8 cellular contexts compared by ENCODE assay signal in the genomic region with DNA sequence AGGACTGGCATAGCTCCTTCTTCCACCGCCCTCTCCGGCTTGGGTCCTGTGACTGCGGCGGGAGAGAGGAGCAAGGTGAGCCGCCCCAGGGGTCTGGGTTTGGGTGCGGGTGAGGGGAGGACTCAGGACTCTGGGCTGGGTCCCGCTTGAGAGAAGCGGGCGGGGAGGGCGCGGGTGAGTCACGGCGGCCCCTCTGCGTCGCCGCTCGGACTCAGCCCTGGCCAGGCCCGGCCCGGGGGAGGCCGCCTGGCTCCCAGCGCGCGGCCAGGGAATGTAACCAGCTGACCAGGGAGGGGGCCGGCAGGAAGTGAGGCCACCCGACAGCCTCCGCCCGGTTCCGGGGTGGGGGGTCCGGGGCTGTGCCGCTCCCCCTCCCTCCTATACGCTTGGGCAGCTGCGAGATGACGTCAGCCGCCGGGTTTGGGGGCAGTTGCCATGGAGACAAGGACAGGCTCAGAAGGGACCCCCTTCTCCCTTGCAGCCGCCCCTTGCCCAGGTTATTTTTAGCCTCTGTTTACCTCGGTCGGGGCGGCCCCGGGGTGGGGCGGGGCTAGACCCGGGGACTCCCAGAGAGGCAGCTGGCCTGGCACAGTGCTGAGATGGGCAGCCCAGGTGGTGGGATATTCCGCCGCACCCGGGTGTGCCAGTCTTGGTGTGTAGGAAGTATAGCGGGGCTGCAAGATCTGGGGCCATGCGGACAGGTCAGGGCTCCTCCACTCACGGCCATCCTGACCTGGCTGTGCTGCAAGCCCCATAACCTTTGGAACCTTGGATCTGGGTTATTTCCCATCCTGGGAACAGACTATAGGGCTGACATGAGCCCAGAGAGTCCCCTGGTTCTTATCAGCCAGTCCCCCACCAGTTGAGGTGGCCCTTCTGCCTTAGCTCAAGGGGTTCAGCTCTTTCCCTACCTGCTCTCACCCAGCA. TPM values are rescaled to one million over a fixed set of nuclear protein-coding genes. Genes with fewer than 3 reads are reported as not detected.
DNase-seq lines count a peak whose midpoint lies in the region; ATAC-seq and TF ChIP-seq lines count a peak whose summit lies in the region.

No MANE protein-coding gene starts in this region.

- TF ChIP-seq CTCF in CD8-positive, alpha-beta T cell (IDR thresholded peaks at IDR 0.05), result no peak
- TF ChIP-seq CTCF in coronary artery (IDR thresholded peaks at IDR 0.05), result no peak

- H3K36me3 ChIP-seq in CD8-positive, alpha-beta T cell (ENCODE audit: insufficient read depth, low read length), result no peaks in the 10 kb centered on the region

- H3K27ac ChIP-seq in CD8-positive, alpha-beta T cell (ENCODE audit: low read depth, low read length), result no peak overlapping the region
- H3K27ac ChIP-seq in coronary artery, result peak overlapping the region; percentile 94

- H3K36me3 Mint-ChIP-seq in CD8-positive, alpha-beta T cell, result no peaks in the 10 kb centered on the region
- H3K36me3 Mint-ChIP-seq in stimulated activated memory B cell treated with anti-CD40 and anti-IgM and Interleukin-4, amounts not matched to agents 10 μg/mL and 1 μg/mL and 100 μg/mL, for 72 hours, result peaks cover 6% of the 10 kb centered on the region

- peaks cover 9% of the 10 kb centered on the region for H3K27me3 Mint-ChIP-seq in CD8-positive, alpha-beta T cell (ENCODE audit: low read depth)
- no peaks in the 10 kb centered on the region for H3K27me3 Mint-ChIP-seq in stimulated activated memory B cell treated with anti-CD40 and anti-IgM and Interleukin-4, amounts not matched to agents 10 μg/mL and 1 μg/mL and 100 μg/mL, for 72 hours

- H3K4me1 Mint-ChIP-seq in CD8-positive, alpha-beta T cell (ENCODE audit: low read depth), result peaks cover 22% of the 10 kb centered on the region
- H3K4me1 Mint-ChIP-seq in stimulated activated memory B cell treated with anti-CD40 and anti-IgM and Interleukin-4, amounts not matched to agents 10 μg/mL and 1 μg/mL and 100 μg/mL, for 72 hours, result peaks cover 64% of the 10 kb centered on the region

- H3K27ac Mint-ChIP-seq in CD8-positive, alpha-beta T cell, result peak overlapping the region; percentile 14
- H3K27ac Mint-ChIP-seq in stimulated activated memory B cell treated with anti-CD40 and anti-IgM and Interleukin-4, amounts not matched to agents 10 μg/mL and 1 μg/mL and 100 μg/mL, for 72 hours, result peak overlapping the region; percentile 76

- H3K4me3 ChIP-seq in CD8-positive, alpha-beta T cell (ENCODE audit: low read depth, low read length), result peak overlapping the region; percentile 53
- H3K4me3 ChIP-seq in coronary artery, result peak overlapping the region; percentile 88

- ATAC-seq in CD8-positive, alpha-beta T cell, result peak; percentile 45
- ATAC-seq in GM21381 (IDR thresholded peaks at IDR 0.05; ENCODE audit: unreplicated experiment) (peak; percentile 34), left colon (peak; percentile 57)
- peak; percentile 74 for ATAC-seq in stimulated activated memory B cell treated with anti-CD40 and anti-IgM and Interleukin-4, amounts not matched to agents 10 μg/mL and 1 μg/mL and 100 μg/mL, for 72 hours

- H3K4me1 ChIP-seq in CD8-positive, alpha-beta T cell (ENCODE audit: insufficient read depth, low read length), result peaks cover 28% of the 10 kb centered on the region

- DNase-seq in CD8-positive, alpha-beta T cell, result peak in 1 of 7 experiments; percentile 41
- DNase-seq in coronary artery (ENCODE audit: low spot score), result peak; percentile 93
- DNase-seq in left colon, result peak; percentile 66 to 77
- DNase-seq in NK-92 (lab: John Stamatoyannopoulos, UW; ENCODE audit: unreplicated experiment), result no peak
- no peak for DNase-seq in putamen (ENCODE audit: low spot score)

- intact Hi-C loops in CD8-positive, alpha-beta T cell (cut with DNase I, micrococcal nuclease), result no loop called here
- intact Hi-C loops in left colon (cut with DNase I, micrococcal nuclease), result no loop called here

- H3K9me3 Mint-ChIP-seq in CD8-positive, alpha-beta T cell, result no peaks in the 10 kb centered on the region
- H3K9me3 Mint-ChIP-seq in stimulated activated memory B cell treated with anti-CD40 and anti-IgM and Interleukin-4, amounts not matched to agents 10 μg/mL and 1 μg/mL and 100 μg/mL, for 72 hours, result no peaks in the 10 kb centered on the region

- CTCF ChIA-PET in CD8-positive, alpha-beta T cell (lab: Charles Lee), result interaction anchor here (1.1 to 9.0 kb wide), 7 partner anchors 9 to 138 kb away, joined by 4 to 123 read pairs (median 8); a partner anchor contains a TSS

- H3K27me3 ChIP-seq in CD8-positive, alpha-beta T cell (ENCODE audit: insufficient read depth, low read length), result peaks cover 14% of the 10 kb centered on the region

- POLR2A ChIA-PET in CD8-positive, alpha-beta T cell (lab: Charles Lee), result interaction anchor here (0.6 to 3.1 kb wide), 3 partner anchors 9 to 11 kb away, joined by 3 to 13 read pairs (median 4); no protein-coding TSS in a partner anchor

- no peaks in the 10 kb centered on the region for H3K9me3 ChIP-seq in CD8-positive, alpha-beta T cell (ENCODE audit: low read length)

- peak overlapping the region; percentile 81 for H3K4me3 Mint-ChIP-seq in CD8-positive, alpha-beta T cell
- H3K4me3 Mint-ChIP-seq in stimulated activated memory B cell treated with anti-CD40 and anti-IgM and Interleukin-4, amounts not matched to agents 10 μg/mL and 1 μg/mL and 100 μg/mL, for 72 hours, result peak overlapping the region; percentile 99

TF ChIP-seq in PFSK-1, 5 proteins besides CTCF, POLR2A, EP300 and RAD21:
- TF ChIP-seq FOXP2 (optimal IDR thresholded peaks at IDR 0.05; ENCODE audit: borderline replicate concordance, extremely low read depth, extremely low read length, insufficient read depth) (peak; percentile 42), POLR2AphosphoS5 (IDR thresholded peaks at IDR 0.05; ENCODE audit: low read depth, low read length) (no peak)

RNA-seq across cellular contexts. Expression of a gene that starts 1.6 kb away (rescaled TPM):
- total RNA-seq in CD8-positive, alpha-beta T cell, result 10 to 100 TPM; 17.4 to 23.4 TPM
- polyA plus RNA-seq in PFSK-1 (2012; ENCODE audit: insufficient read length, low read depth), result 51.1 TPM
- total RNA-seq in left colon, result 10 to 100 TPM; 14.4 to 22.4 TPM

RNA-seq across cellular contexts. Expression of a gene that starts 32.0 kb away (rescaled TPM):
- total RNA-seq in CD8-positive, alpha-beta T cell, result 10 to 100 TPM; 42.1 to 45.4 TPM
- polyA plus RNA-seq in PFSK-1 (2012; ENCODE audit: insufficient read length, low read depth), result 21.4 TPM
- total RNA-seq in left colon, result 10 to 100 TPM; 37.0 to 42.2 TPM

RNA-seq across cellular contexts. Expression of a gene that starts 46.9 kb away (rescaled TPM):
- not detected for total RNA-seq in CD8-positive, alpha-beta T cell
- polyA plus RNA-seq in PFSK-1 (2012; ENCODE audit: insufficient read length, low read depth), result not detected
- total RNA-seq in left colon, result not detected

RNA-seq across cellular contexts. Expression of a gene that starts 49.3 kb away (rescaled TPM):
- 10 to 100 TPM; 56.3 to 62.0 TPM for total RNA-seq in CD8-positive, alpha-beta T cell
- polyA plus RNA-seq in PFSK-1 (2012; ENCODE audit: insufficient read length, low read depth), result 95.1 TPM
- total RNA-seq in left colon, result 100 to 1,000 TPM; 226 to 297 TPM

Comparison
In these comparisons a context has a peak if more than half of its experiments do, and no peak if none do; other contexts are left out.
1. DNase-seq: peak in coronary artery (single experiment) and left colon (2 of 2); none in NK-92 (single experiment) and putamen (single experiment).
2. Peak in every context shown above with its lines, with median percentiles within 50 percentile points of each other: ATAC-seq.